9 cellular contexts compared by ENCODE assay signal in the genomic region with DNA sequence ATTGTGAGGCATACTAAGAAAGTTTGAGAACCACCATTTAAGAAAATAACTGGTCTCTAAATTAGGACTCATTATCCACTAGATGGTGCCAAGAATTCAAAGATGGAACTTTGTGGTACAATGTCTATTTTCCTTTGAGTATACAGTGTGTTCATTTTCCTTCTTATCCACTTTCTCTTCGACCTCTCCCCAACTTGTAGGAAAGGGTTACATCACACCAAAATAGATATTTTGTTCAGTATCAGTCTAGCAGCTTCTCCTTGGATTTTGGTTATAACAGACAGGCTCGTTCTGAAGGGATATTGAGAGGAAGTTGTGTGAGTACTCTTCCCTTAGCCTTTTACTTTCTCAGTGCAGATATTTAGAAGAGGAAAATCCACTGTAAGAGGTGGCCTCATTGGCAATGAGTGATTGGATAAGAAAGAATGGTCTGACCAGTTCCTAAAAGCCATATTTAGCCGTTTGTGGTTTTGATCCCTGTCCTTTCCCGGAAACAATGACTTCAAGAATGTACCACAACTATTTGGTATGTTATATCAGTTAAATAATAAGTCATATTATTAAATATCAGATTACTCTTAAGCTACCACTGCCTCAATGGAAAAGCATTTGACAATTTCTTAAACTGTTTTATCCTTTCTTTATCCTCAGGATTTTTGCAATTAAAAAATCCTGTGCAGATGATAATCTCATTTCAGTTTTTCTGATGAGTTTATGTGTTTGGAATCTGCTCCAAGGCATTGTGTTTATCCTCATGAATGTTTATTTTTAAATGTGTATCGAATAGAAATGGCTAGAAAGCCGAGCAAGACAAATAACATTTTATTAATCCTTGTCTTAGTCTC.
A peak's percentile ranks its signal among the peaks of the same experiment; 100 is the strongest.
DNase-seq lines count a peak whose midpoint lies in the region; ATAC-seq and TF ChIP-seq lines count a peak whose summit lies in the region.
"Had no signal": no experiment of that assay in that cellular context is flagged by ENCODE, and none has a peak within 500 bp of the region (broad histone marks: within the 10 kb centered on the region; RNA-seq: fewer than 3 reads in every experiment).

No MANE protein-coding gene starts in this region.

- TF ChIP-seq CTCF in gastroesophageal sphincter (IDR thresholded peaks at IDR 0.05) (peak; percentile 44 to 69 (median 62)), psoas muscle (IDR thresholded peaks at IDR 0.05) (peak; percentile 56)

- H3K4me1 Mint-ChIP-seq in activated T-helper 17 cell treated with anti-CD3 and anti-CD28 coated beads, Interleukin-2, amount 50 U/mL, for 72 hours, result peaks cover 5% of the 10 kb centered on the region
- H3K4me1 Mint-ChIP-seq in activated T-helper 1 cell treated with anti-CD3 and anti-CD28 coated beads, Interleukin-12 subunit alpha, Interleukin-12 subunit beta, Interleukin-2, Interleukin-4 antibody, amounts not matched to agents 30 ng/mL and 10 ng/mL and 1 ng/mL, durations not matched to agents 14 hours and 24 hours and 36 hours (ENCODE audit: low read depth), result peaks cover 6% of the 10 kb centered on the region

- no peaks in the 10 kb centered on the region for H3K27me3 Mint-ChIP-seq in activated T-helper 17 cell treated with anti-CD3 and anti-CD28 coated beads, Interleukin-2, amount 50 U/mL, for 72 hours
- H3K27me3 Mint-ChIP-seq in activated T-helper 1 cell treated with anti-CD3 and anti-CD28 coated beads, Interleukin-12 subunit alpha, Interleukin-12 subunit beta, Interleukin-2, Interleukin-4 antibody, amounts not matched to agents 30 ng/mL and 10 ng/mL and 1 ng/mL, durations not matched to agents 14 hours and 24 hours and 36 hours (ENCODE audit: insufficient read depth), result peaks cover 18% of the 10 kb centered on the region

- H3K4me1 ChIP-seq in gastroesophageal sphincter (peaks cover 0 to 6% (median 3%) of the 10 kb centered on the region in 3 donors), psoas muscle (no peaks in the 10 kb centered on the region)

- H3K4me3 Mint-ChIP-seq in activated T-helper 17 cell treated with anti-CD3 and anti-CD28 coated beads, Interleukin-2, amount 50 U/mL, for 72 hours, result peak overlapping the region; percentile 46
- no peak overlapping the region for H3K4me3 Mint-ChIP-seq in activated T-helper 1 cell treated with anti-CD3 and anti-CD28 coated beads, Interleukin-12 subunit alpha, Interleukin-12 subunit beta, Interleukin-2, Interleukin-4 antibody, amounts not matched to agents 30 ng/mL and 10 ng/mL and 1 ng/mL, durations not matched to agents 14 hours and 24 hours and 36 hours

- H3K4me3 ChIP-seq in gastroesophageal sphincter, result peak overlapping the region in 1 of 2 donors; percentile 6
- H3K4me3 ChIP-seq in psoas muscle, result no peak overlapping the region

- 13 to 27% methylated on average over 5 to 6 of the region's 6 CpGs for WGBS in gastroesophageal sphincter (ENCODE audit: low coverage in 1 of 2), 2 donors
- 40 to 49% (median 43%) methylated on average over 6 of the region's 6 CpGs for WGBS in psoas muscle, 3 donors

- H3K27me3 ChIP-seq in gastroesophageal sphincter (no peaks in the 10 kb centered on the region), psoas muscle (ENCODE audit: insufficient read depth in 3 of 3, low read length in 2 of 3) (no peaks in the 10 kb centered on the region)

- ATAC-seq in GM18519 (IDR thresholded peaks at IDR 0.05; ENCODE audit: low FRiP score, unreplicated experiment), result peak; percentile 33
- ATAC-seq in activated T-helper 17 cell treated with anti-CD3 and anti-CD28 coated beads, Interleukin-2, amount 50 U/mL, for 72 hours (replicated peaks), result peak; percentile 68
- peak; percentile 62 for ATAC-seq in gastroesophageal sphincter
- ATAC-seq in psoas muscle, result peak; percentile 59 to 89 (median 72)
- no peak for ATAC-seq in GM18858 (IDR thresholded peaks at IDR 0.05; ENCODE audit: unreplicated experiment)

- no peaks in the 10 kb centered on the region for H3K9me3 Mint-ChIP-seq in activated T-helper 17 cell treated with anti-CD3 and anti-CD28 coated beads, Interleukin-2, amount 50 U/mL, for 72 hours
- no peaks in the 10 kb centered on the region for H3K9me3 Mint-ChIP-seq in activated T-helper 1 cell treated with anti-CD3 and anti-CD28 coated beads, Interleukin-12 subunit alpha, Interleukin-12 subunit beta, Interleukin-2, Interleukin-4 antibody, amounts not matched to agents 30 ng/mL and 10 ng/mL and 1 ng/mL, durations not matched to agents 14 hours and 24 hours and 36 hours
- H3K9me3 Mint-ChIP-seq: IgD-negative memory B cell had no signal

- no peaks in the 10 kb centered on the region for H3K36me3 ChIP-seq in gastroesophageal sphincter
- no peaks in the 10 kb centered on the region for H3K36me3 ChIP-seq in psoas muscle (ENCODE audit: insufficient read depth in 1 of 2, low read depth in 1 of 2)

- no peak for TF ChIP-seq POLR2A in gastroesophageal sphincter (IDR thresholded peaks at IDR 0.05)

- intact Hi-C loops in psoas muscle (cut with DNase I), result loop anchor here (1.0 to 10.0 kb wide), 4 partner anchors 71 to 238 kb away; partner anchors contain the start of gene GRAMD2B (in 1 of the 2)
- intact Hi-C loops in activated T-helper 1 cell treated with anti-CD3 and anti-CD28 coated beads, Interleukin-12 subunit alpha, Interleukin-12 subunit beta, Interleukin-2, Interleukin-4 antibody, amounts not matched to agents 30 ng/mL and 10 ng/mL and 1 ng/mL, durations not matched to agents 14 hours and 24 hours and 36 hours (cut with micrococcal nuclease), result loop anchor here (1.0 to 5.0 kb wide), 5 partner anchors 15 to 248 kb away; partner anchors contain the start of gene PHAX

- no peak for TF ChIP-seq EP300 in gastroesophageal sphincter (IDR thresholded peaks at IDR 0.05)

- no peaks in the 10 kb centered on the region for H3K36me3 Mint-ChIP-seq in activated T-helper 17 cell treated with anti-CD3 and anti-CD28 coated beads, Interleukin-2, amount 50 U/mL, for 72 hours (ENCODE audit: low read depth)
- H3K36me3 Mint-ChIP-seq in activated T-helper 1 cell treated with anti-CD3 and anti-CD28 coated beads, Interleukin-12 subunit alpha, Interleukin-12 subunit beta, Interleukin-2, Interleukin-4 antibody, amounts not matched to agents 30 ng/mL and 10 ng/mL and 1 ng/mL, durations not matched to agents 14 hours and 24 hours and 36 hours (ENCODE audit: low read depth), result no peaks in the 10 kb centered on the region
- H3K36me3 Mint-ChIP-seq: IgD-negative memory B cell had no signal

- H3K27ac ChIP-seq in gastroesophageal sphincter (peak overlapping the region in 3 of 4 donors; percentile 19 to 64 (median 55)), psoas muscle (no peak overlapping the region)

- H3K27ac Mint-ChIP-seq in activated T-helper 17 cell treated with anti-CD3 and anti-CD28 coated beads, Interleukin-2, amount 50 U/mL, for 72 hours, result peak overlapping the region; percentile 26
- H3K27ac Mint-ChIP-seq in activated T-helper 1 cell treated with anti-CD3 and anti-CD28 coated beads, Interleukin-12 subunit alpha, Interleukin-12 subunit beta, Interleukin-2, Interleukin-4 antibody, amounts not matched to agents 30 ng/mL and 10 ng/mL and 1 ng/mL, durations not matched to agents 14 hours and 24 hours and 36 hours, result no peak overlapping the region
- H3K27ac Mint-ChIP-seq: IgD-negative memory B cell had no signal

- peak; percentile 80 for DNase-seq in Ammon's horn (ENCODE audit: low spot score)
- peak; percentile 19 to 59 for DNase-seq in NCI-H2081 (lab: John Stamatoyannopoulos, UW)
- DNase-seq in psoas muscle, result no peak
- no peak for DNase-seq in activated T-helper 1 cell treated with anti-CD3 and anti-CD28 coated beads, Interleukin-12 subunit alpha, Interleukin-12 subunit beta, Interleukin-2, Interleukin-4 antibody, amounts not matched to agents 30 ng/mL and 10 ng/mL and 1 ng/mL, durations not matched to agents 14 hours and 24 hours and 36 hours (ENCODE audit: low spot score)

- H3K9me3 ChIP-seq in gastroesophageal sphincter (no peaks in the 10 kb centered on the region), psoas muscle (no peaks in the 10 kb centered on the region)

Comparison
In these comparisons a context has a peak if more than half of its experiments do, and no peak if none do; other contexts are left out.
1. DNase-seq: peak in Ammon's horn (single experiment) and NCI-H2081 (2 of 2); none in psoas muscle (0 of 2) and activated T-helper 1 cell treated with anti-CD3 and anti-CD28 coated beads, Interleukin-12 subunit alpha, Interleukin-12 subunit beta, Interleukin-2, Interleukin-4 antibody, amounts not matched to agents 30 ng/mL and 10 ng/mL and 1 ng/mL, durations not matched to agents 14 hours and 24 hours and 36 hours (single experiment).